In the genomic region with DNA sequence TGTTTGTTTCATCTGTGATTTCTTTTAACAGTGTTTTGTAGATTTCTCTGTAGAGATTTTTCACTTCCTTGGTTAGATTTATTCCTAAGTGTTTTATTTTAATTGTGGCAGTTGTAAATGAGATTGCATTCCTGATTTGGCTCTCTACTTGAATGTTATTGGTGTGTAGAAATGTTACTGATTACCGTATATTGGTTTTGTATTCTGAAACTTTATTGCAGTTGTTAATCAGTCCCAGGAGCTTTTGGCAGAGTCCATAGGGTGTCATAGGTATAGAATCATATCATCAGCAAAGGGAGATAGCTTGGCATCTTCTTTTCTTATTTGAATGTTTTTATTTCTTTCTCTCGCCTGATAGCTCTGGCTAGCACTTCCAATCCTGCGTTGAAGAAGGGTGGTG, we compare ENCODE assay signal across 8 cellular contexts.
"Had no signal": no experiment of that assay in that cellular context is flagged by ENCODE, and none has a peak within 500 bp of the region (broad histone marks: within the 10 kb centered on the region; RNA-seq: fewer than 3 reads in every experiment).

No MANE protein-coding gene starts in this region.

- FAIRE-seq: G401.6, GM12878, GM12891, GM12892, GM18507, GM19239 had no signal

- H3K4me3 ChIP-seq: GM12878 had no signal

- ATAC-seq: GM12878 had no signal

- DNase-seq: GDM1, GF-D8 had no signal
